ENCODE assay signal across 8 cellular contexts in genomic region chr11:74950374-74950969, GRCh38. TPM values are rescaled to one million over a fixed set of nuclear protein-coding genes. Genes with fewer than 3 reads are reported as not detected.
DNase-seq lines count a peak whose midpoint lies in the region; TF ChIP-seq lines count a peak whose summit lies in the region.

No MANE protein-coding gene starts in this region.

- H3K36me3 Mint-ChIP-seq in CD14-positive monocyte (peaks cover 12 to 33% of the 10 kb centered on the region in 2 donors), nephron progenitor cell (ENCODE audit: low read depth) (peaks cover 49% of the 10 kb centered on the region)
- peaks cover 64% of the 10 kb centered on the region for H3K36me3 Mint-ChIP-seq in dendritic cell treated with granulocyte-macrophage colony-stimulating factor and Interleukin-4, amounts not matched to agents 40 ng/mL and 50 ng/mL, for 4 days (ENCODE audit: low read depth)

- H3K79me2 ChIP-seq in KMS-11 (ENCODE audit: insufficient read depth, low read depth): peaks cover 73% of the 10 kb centered on the region

- peaks cover 37% of the 10 kb centered on the region for H3K4me1 Mint-ChIP-seq in CD14-positive monocyte
- peaks cover 48% of the 10 kb centered on the region for H3K4me1 Mint-ChIP-seq in dendritic cell treated with granulocyte-macrophage colony-stimulating factor and Interleukin-4, amounts not matched to agents 40 ng/mL and 50 ng/mL, for 4 days (ENCODE audit: low read depth)
- H3K4me1 Mint-ChIP-seq in nephron progenitor cell: peaks cover 23% of the 10 kb centered on the region

- peak overlapping the region; percentile 96; the same call in 1 of the 2 replicates for H3K9ac ChIP-seq in KMS-11

- POLR2A ChIA-PET in GM10248 (lab: Yijun Ruan, JAX): no interaction called here

- no peak overlapping the region for H2AFZ ChIP-seq in KMS-11 (ENCODE audit: low read depth)

- H3K4me1 ChIP-seq in KMS-11 (ENCODE audit: low read depth, poor library complexity, severe bottlenecking): peaks cover 40% of the 10 kb centered on the region

- H3K27me3 Mint-ChIP-seq in CD14-positive monocyte (ENCODE audit: low read depth in 3 of 3) (peaks cover 0 to 3% (median 0%) of the 10 kb centered on the region in 3 donors), nephron progenitor cell (ENCODE audit: low read depth, poor library complexity) (peaks cover 4% of the 10 kb centered on the region)
- H3K27me3 Mint-ChIP-seq in dendritic cell treated with granulocyte-macrophage colony-stimulating factor and Interleukin-4, amounts not matched to agents 40 ng/mL and 50 ng/mL, for 4 days: no peaks in the 10 kb centered on the region

- H4K20me1 ChIP-seq in KMS-11 (ENCODE audit: insufficient read depth): no peaks in the 10 kb centered on the region

- peak overlapping the region in 1 of 2 donors; percentile 96 for H3K4me3 Mint-ChIP-seq in CD14-positive monocyte
- H3K4me3 Mint-ChIP-seq in dendritic cell treated with granulocyte-macrophage colony-stimulating factor and Interleukin-4, amounts not matched to agents 40 ng/mL and 50 ng/mL, for 4 days: peak overlapping the region; percentile 85
- H3K4me3 Mint-ChIP-seq in nephron progenitor cell: peak overlapping the region; percentile 99

- TF ChIP-seq CTCF in CD14-positive monocyte (IDR thresholded peaks at IDR 0.05) (no peak), KMS-11 (conservative IDR thresholded peaks at IDR 0.05; ENCODE audit: low read depth, low read length) (no peak), nephron progenitor cell (IDR thresholded peaks at IDR 0.05) (no peak), GM10248 (IDR thresholded peaks at IDR 0.05; ENCODE audit: control extremely low read depth, extremely low read depth, low read depth, missing control alignments) (no peak)

- H3K36me3 ChIP-seq in KMS-11 (ENCODE audit: insufficient read depth): no peaks in the 10 kb centered on the region; the same call in 1 of the 2 replicates

- H3K4me2 ChIP-seq in KMS-11: peak overlapping the region; percentile 84

- H3K4me3 ChIP-seq in KMS-11 (IDR thresholded peaks at IDR 0.05; ENCODE audit: insufficient read depth, low read depth, low read length): no peak overlapping the region

- peak overlapping the region; percentile 72; the same call in 1 of the 2 replicates for H3K27ac ChIP-seq in KMS-11

- no peaks in the 10 kb centered on the region for H3K27me3 ChIP-seq in KMS-11 (ENCODE audit: insufficient read depth, low read depth)

- H3K27ac Mint-ChIP-seq in CD14-positive monocyte (peak overlapping the region in 6 of 7 donors; percentile 44 to 98 (median 81)), nephron progenitor cell (peak overlapping the region; percentile 95)
- H3K27ac Mint-ChIP-seq in dendritic cell treated with granulocyte-macrophage colony-stimulating factor and Interleukin-4, amounts not matched to agents 40 ng/mL and 50 ng/mL, for 4 days: peak overlapping the region; percentile 96

- intact Hi-C loops in CD14-positive monocyte (cut with micrococcal nuclease): loop anchor here in 1 of 2 donors (5.0 kb wide), 1 partner anchor 37 kb away; the partner anchor contains the start of gene NEU3
- intact Hi-C loops in dendritic cell treated with granulocyte-macrophage colony-stimulating factor and Interleukin-4, amounts not matched to agents 40 ng/mL and 50 ng/mL, for 4 days (cut with micrococcal nuclease): no loop called here

- CTCF ChIA-PET in GM10248 (lab: Yijun Ruan, JAX): interaction anchor here (1.0 to 1.8 kb wide), 5 partner anchors 10 to 291 kb away, joined by 3 to 8 read pairs (median 4); partner anchors contain the start of gene TPBGL

- H3K9me3 Mint-ChIP-seq in CD14-positive monocyte (no peaks in the 10 kb centered on the region), nephron progenitor cell (peaks cover 15% of the 10 kb centered on the region)
- no peaks in the 10 kb centered on the region for H3K9me3 Mint-ChIP-seq in dendritic cell treated with granulocyte-macrophage colony-stimulating factor and Interleukin-4, amounts not matched to agents 40 ng/mL and 50 ng/mL, for 4 days

- DNase-seq in CD14-positive monocyte (ENCODE audit: low spot score) (no peak), nephron progenitor cell (peak; percentile 22), NCI-H345 (lab: John Stamatoyannopoulos, UW) (no peak), NCI-H2081 treated with DMSO at 0.1 percent for 48 hours (lab: John Stamatoyannopoulos, UW) (no peak), GM10248 (ENCODE audit: extremely low spot score) (no peak), NCI-H2171 treated with DMSO at 0.1 percent for 48 hours (lab: John Stamatoyannopoulos, UW) (no peak)

RNA-seq across cellular contexts. Expression of gene SPCS2, which starts 1.4 kb away (rescaled TPM):
- 100 to 1,000 TPM; 150 to 185 TPM for polyA plus RNA-seq in CD14-positive monocyte

RNA-seq across cellular contexts. Expression of gene XRRA1, which starts 1.6 kb away (rescaled TPM):
- 1 to 10 TPM; 3.5 to 3.6 TPM for polyA plus RNA-seq in CD14-positive monocyte

RNA-seq across cellular contexts. Expression of gene NEU3, which starts 38.3 kb away (rescaled TPM):
- 1 to 10 TPM; 2.3 to 3.9 TPM for polyA plus RNA-seq in CD14-positive monocyte
